ENCODE assay signal across 17 cellular contexts in the genomic region with DNA sequence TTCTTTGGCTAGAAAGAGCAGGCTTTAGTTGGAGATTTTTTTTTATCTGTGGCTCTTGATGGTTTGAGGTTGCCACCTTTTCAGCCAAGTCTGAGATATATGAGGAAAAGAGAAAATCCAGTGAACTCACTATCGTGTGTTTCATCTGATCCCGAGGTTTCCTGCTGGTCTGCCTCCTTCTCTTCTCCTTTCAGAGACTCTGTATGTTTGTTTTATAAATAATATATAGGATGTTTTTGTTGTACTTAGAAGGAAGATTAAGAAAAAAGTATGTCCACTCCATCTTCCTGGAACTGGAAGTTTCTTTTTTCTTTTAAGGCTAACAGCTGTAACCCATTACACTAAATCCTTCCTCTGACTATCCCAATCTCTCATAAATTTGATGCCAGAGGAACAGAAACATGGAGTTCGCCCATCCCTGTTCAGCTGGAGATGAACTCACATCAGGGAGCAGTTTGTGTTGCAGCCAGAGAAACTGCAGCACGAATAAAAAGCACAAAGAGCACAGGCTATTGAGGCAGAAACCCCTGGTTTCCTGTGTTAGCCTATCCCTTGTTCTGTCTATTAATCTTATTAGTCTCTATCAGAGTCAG. TPM values are rescaled to one million over a fixed set of nuclear protein-coding genes. Genes with fewer than 3 reads are reported as not detected.
A peak's percentile ranks its signal among the peaks of the same experiment; 100 is the strongest.
DNase-seq lines count a peak whose midpoint lies in the region; ATAC-seq, FAIRE-seq and TF ChIP-seq lines count a peak whose summit lies in the region.
"Had no signal": no experiment of that assay in that cellular context is flagged by ENCODE, and none has a peak within 500 bp of the region (broad histone marks: within the 10 kb centered on the region; RNA-seq: fewer than 3 reads in every experiment).

No MANE protein-coding gene starts in this region.

- H3K79me2 ChIP-seq in Karpas-422 (ENCODE audit: low read length) (peaks cover 4% of the 10 kb centered on the region; the same call in 1 of the 2 replicates), HepG2 (ENCODE audit: insufficient read depth, low read length) (no peaks in the 10 kb centered on the region)

- ATAC-seq in activated CD8-positive, alpha-beta memory T cell treated with anti-CD3 and anti-CD28 coated beads, Interleukin-2, amount 10 ng/mL, durations not matched to agents 7 days and 5 days = no peak
- ATAC-seq in stimulated activated effector memory CD8-positive, alpha-beta T cell treated with anti-CD3 and anti-CD28 coated beads, Interleukin-12 subunit alpha, Interleukin-12 subunit beta, amount 100 ng/mL, for 72 hours = no peak
- ATAC-seq in HG03354 (IDR thresholded peaks at IDR 0.05; ENCODE audit: poor library complexity, severe bottlenecking, unreplicated experiment) (no peak), HepG2 (no peak)
- ATAC-seq: GM12878 had no signal

- no peak overlapping the region for H3K27ac ChIP-seq in iPS-20b (ENCODE audit: low read length)
- H3K27ac ChIP-seq in Karpas-422 (ENCODE audit: low read length) = no peak overlapping the region
- H3K27ac ChIP-seq in HepG2 (ENCODE audit: extremely low read length, insufficient read depth, low read length) = no peak overlapping the region
- H3K27ac ChIP-seq: upper lobe of left lung, WERI-Rb-1 had no signal

- DNase-seq in activated CD8-positive, alpha-beta memory T cell treated with anti-CD3 and anti-CD28 coated beads, Interleukin-2, amount 10 ng/mL, durations not matched to agents 7 days and 5 days = no peak
- DNase-seq in activated CD8-positive, alpha-beta memory T cell treated with anti-CD3 and anti-CD28 coated beads, Interleukin-2, amount 50 U/mL, for 48 hours = no peak
- peak; percentile 27 for DNase-seq in astrocyte of the spinal cord (ENCODE audit: low read depth, low spot score)
- DNase-seq in stimulated activated effector memory CD8-positive, alpha-beta T cell treated with anti-CD3 and anti-CD28 coated beads, Interleukin-12 subunit alpha, Interleukin-12 subunit beta, amount 100 ng/mL, for 72 hours (ENCODE audit: low spot score in 2 of 2) = no peak
- DNase-seq in Karpas-422 = no peak
- DNase-seq in HepG2 (ENCODE audit: low spot score) = no peak
- DNase-seq: ACHN, DMS 273 treated with DMSO at 0.1 percent for 48 hours, GOT3, retina, upper lobe of left lung, WERI-Rb-1 had no signal

- H3K9me3 ChIP-seq in iPS-20b (ENCODE audit: insufficient read depth, low read depth, low read length) (peaks cover 54% of the 10 kb centered on the region), Karpas-422 (ENCODE audit: low read length) (no peaks in the 10 kb centered on the region), HepG2 (ENCODE audit: low read length) (no peaks in the 10 kb centered on the region)
- H3K9me3 ChIP-seq: upper lobe of left lung had no signal

- no peak overlapping the region for H3K9ac ChIP-seq in iPS-20b (ENCODE audit: low read depth, low read length)
- no peak overlapping the region for H3K9ac ChIP-seq in Karpas-422 (ENCODE audit: low read length)
- H3K9ac ChIP-seq in HepG2 (ENCODE audit: insufficient read depth, low read depth, low read length) = no peak overlapping the region

- CTCF ChIA-PET in activated CD8-positive, alpha-beta memory T cell treated with anti-CD3 and anti-CD28 coated beads, Interleukin-2, amount 10 ng/mL, durations not matched to agents 7 days and 5 days (lab: Charles Lee) = interaction anchor here (1.2 to 1.4 kb wide), 2 partner anchors 9 to 20 kb away, joined by 3 to 4 read pairs; no protein-coding TSS in a partner anchor
- CTCF ChIA-PET in HepG2 (lab: Yijun Ruan, JAX; ENCODE audit: low intra/inter-chr PET ratio, low total read pairs) = no interaction called here

- POLR2A ChIA-PET in HepG2 (lab: Yijun Ruan, JAX) = no interaction called here

- H3K4me1 Mint-ChIP-seq in activated CD8-positive, alpha-beta memory T cell treated with anti-CD3 and anti-CD28 coated beads, Interleukin-2, amount 10 ng/mL, durations not matched to agents 7 days and 5 days = peaks cover 25% of the 10 kb centered on the region
- H3K4me1 Mint-ChIP-seq in stimulated activated effector memory CD8-positive, alpha-beta T cell treated with anti-CD3 and anti-CD28 coated beads, Interleukin-12 subunit alpha, Interleukin-12 subunit beta, amount 100 ng/mL, for 72 hours = peaks cover 12% of the 10 kb centered on the region

- H3K4me3 ChIP-seq in astrocyte of the spinal cord (ENCODE audit: low read depth, low read length) = no peak overlapping the region
- peak overlapping the region; percentile 27 for H3K4me3 ChIP-seq in iPS-20b (ENCODE audit: low read length)
- no peak overlapping the region for H3K4me3 ChIP-seq in Karpas-422 (ENCODE audit: low read length)
- no peak overlapping the region for H3K4me3 ChIP-seq in HepG2 (replicated peaks in 1 of 3; ENCODE audit: insufficient read depth in 1 of 3, low read depth in 2 of 3, low read length in 3 of 3)
- H3K4me3 ChIP-seq: GM12878, upper lobe of left lung had no signal

- H3K4me1 ChIP-seq in iPS-20b (ENCODE audit: insufficient read depth, low read length) = no peaks in the 10 kb centered on the region
- H3K4me1 ChIP-seq in Karpas-422 (ENCODE audit: low read length) = no peaks in the 10 kb centered on the region
- H3K4me1 ChIP-seq in HepG2 (ENCODE audit: insufficient read depth, low read length) = no peaks in the 10 kb centered on the region

- TF ChIP-seq EP300 in HepG2 (IDR thresholded peaks at IDR 0.05; ENCODE audit: low read depth in 2 of 2, low read length in 2 of 2) (no peak), HepG2 (CRISPR knock-in tag; IDR thresholded peaks at IDR 0.05; ENCODE audit: borderline replicate concordance) (no peak)

- H4K20me1 ChIP-seq in Karpas-422 (ENCODE audit: insufficient read depth, low read depth, low read length) (no peaks in the 10 kb centered on the region), HepG2 (ENCODE audit: insufficient read depth, low read length) (no peaks in the 10 kb centered on the region)

- H2AFZ ChIP-seq in Karpas-422 (ENCODE audit: low read length) = no peak overlapping the region
- no peak overlapping the region for H2AFZ ChIP-seq in HepG2 (ENCODE audit: low read length)

- H3K4me2 ChIP-seq in Karpas-422 (ENCODE audit: low read depth, low read length, poor library complexity, severe bottlenecking) (no peak overlapping the region), HepG2 (ENCODE audit: low read depth, low read length) (no peak overlapping the region)

- H3K27me3 ChIP-seq in iPS-20b (ENCODE audit: insufficient read depth, low read length) = no peaks in the 10 kb centered on the region
- H3K27me3 ChIP-seq in Karpas-422 (ENCODE audit: low read length) = no peaks in the 10 kb centered on the region
- H3K27me3 ChIP-seq in HepG2 (ENCODE audit: control insufficient read depth in 1 of 2, insufficient read depth in 2 of 2, low read length in 2 of 2) = no peaks in the 10 kb centered on the region
- H3K27me3 ChIP-seq: upper lobe of left lung had no signal

- TF ChIP-seq POLR2A in HepG2 (IDR thresholded peaks at IDR 0.05; ENCODE audit: insufficient read depth in 1 of 2, low read depth in 2 of 2, low read length in 2 of 2) = no peak

- intact Hi-C loops in HepG2 (cut with micrococcal nuclease; ENCODE audit: unreplicated experiment) = no loop called here

- peaks cover 52% of the 10 kb centered on the region for H3K36me3 Mint-ChIP-seq in activated CD8-positive, alpha-beta memory T cell treated with anti-CD3 and anti-CD28 coated beads, Interleukin-2, amount 10 ng/mL, durations not matched to agents 7 days and 5 days
- H3K36me3 Mint-ChIP-seq in stimulated activated effector memory CD8-positive, alpha-beta T cell treated with anti-CD3 and anti-CD28 coated beads, Interleukin-12 subunit alpha, Interleukin-12 subunit beta, amount 100 ng/mL, for 72 hours = peaks cover 70% of the 10 kb centered on the region

- peaks cover 66% of the 10 kb centered on the region for H3K36me3 ChIP-seq in iPS-20b (ENCODE audit: insufficient read depth, low read depth, low read length)
- H3K36me3 ChIP-seq in Karpas-422 (ENCODE audit: insufficient read depth, low read length) = peaks cover 26% of the 10 kb centered on the region
- H3K36me3 ChIP-seq in HepG2 (replicated peaks in 1 of 2; ENCODE audit: control insufficient read depth in 1 of 2, insufficient read depth in 2 of 2, low read length in 2 of 2) = peaks cover 15 to 49% of the 10 kb centered on the region in 2 experiments

- no TSS peak for BruUV-seq in HepG2 (replicated peaks; lab: Mats Ljungman, UMichigan)

- no peaks in the 10 kb centered on the region for H3K27me3 Mint-ChIP-seq in activated CD8-positive, alpha-beta memory T cell treated with anti-CD3 and anti-CD28 coated beads, Interleukin-2, amount 10 ng/mL, durations not matched to agents 7 days and 5 days

- WGBS in HepG2 (ENCODE audit: low lambda C conversion rate) = 94% methylated on average over 4 of the region's 4 CpGs

- no peaks in the 10 kb centered on the region for H3K9me3 Mint-ChIP-seq in activated CD8-positive, alpha-beta memory T cell treated with anti-CD3 and anti-CD28 coated beads, Interleukin-2, amount 10 ng/mL, durations not matched to agents 7 days and 5 days (ENCODE audit: low read depth)
- H3K9me3 Mint-ChIP-seq in stimulated activated effector memory CD8-positive, alpha-beta T cell treated with anti-CD3 and anti-CD28 coated beads, Interleukin-12 subunit alpha, Interleukin-12 subunit beta, amount 100 ng/mL, for 72 hours = no peaks in the 10 kb centered on the region

- TF ChIP-seq RAD21 in HepG2 (CRISPR knock-in tag; IDR thresholded peaks at IDR 0.05) = no peak

- TF ChIP-seq CTCF in astrocyte of the spinal cord (IDR thresholded peaks at IDR 0.05; ENCODE audit: low read depth, low read length) = no peak
- TF ChIP-seq CTCF in HepG2 (CRISPR knock-in tag; IDR thresholded peaks at IDR 0.05) = no peak

- H3K9me2 ChIP-seq in Karpas-422 (replicated peaks; ENCODE audit: insufficient read depth, low read length) = no peaks in the 10 kb centered on the region

- H3K27ac Mint-ChIP-seq in activated CD8-positive, alpha-beta memory T cell treated with anti-CD3 and anti-CD28 coated beads, Interleukin-2, amount 10 ng/mL, durations not matched to agents 7 days and 5 days = peak overlapping the region; percentile 54
- H3K27ac Mint-ChIP-seq in stimulated activated effector memory CD8-positive, alpha-beta T cell treated with anti-CD3 and anti-CD28 coated beads, Interleukin-12 subunit alpha, Interleukin-12 subunit beta, amount 100 ng/mL, for 72 hours = peak overlapping the region; percentile 50

- no peak for FAIRE-seq in HepG2 (lab: Jason Lieb, UNC)
- FAIRE-seq: colon, GM12878, GM19239 had no signal

- in situ Hi-C loops in astrocyte of the spinal cord (cut with HindIII; ENCODE audit: low sequenced_read_pairs) (no loop called here), HepG2 (cut with HindIII; ENCODE audit: extremely low pct_ligation_motif_present, low pct_unique_long_range_greater_than_20kb) (no loop called here)

- no peak overlapping the region for H3K4me3 Mint-ChIP-seq in activated CD8-positive, alpha-beta memory T cell treated with anti-CD3 and anti-CD28 coated beads, Interleukin-2, amount 10 ng/mL, durations not matched to agents 7 days and 5 days
- H3K4me3 Mint-ChIP-seq in stimulated activated effector memory CD8-positive, alpha-beta T cell treated with anti-CD3 and anti-CD28 coated beads, Interleukin-12 subunit alpha, Interleukin-12 subunit beta, amount 100 ng/mL, for 72 hours = no peak overlapping the region

RNA-seq across cellular contexts. Expression of a gene that starts 20.7 kb away (rescaled TPM):
- 10 to 100 TPM; 26.6 to 29.6 TPM for total RNA-seq in activated CD8-positive, alpha-beta memory T cell treated with anti-CD3 and anti-CD28 coated beads, Interleukin-2, amount 10 ng/mL, durations not matched to agents 7 days and 5 days
- total RNA-seq in Karpas-422 (2014; rRNA removed; shearing (Covaris generic); ENCODE audit: low replicate concordance) = 9.6 and 12.3 TPM in 2 replicates
- total RNA-seq in HepG2 (2016; rRNA removed; fragmentation: Illumina TruSeq; extraction: Trizol) = 10.3 and 15.0 TPM in 2 replicates
- total RNA-seq in HepG2 (2016; cell fraction: cytosol; rRNA removed; fragmentation: Illumina TruSeq; extraction: Trizol; ENCODE audit: low read depth) = 4.5 and 4.9 TPM in 2 replicates
- total RNA-seq in HepG2 (2016; cell fraction: insoluble cytoplasmic fraction; rRNA removed; fragmentation: Illumina TruSeq; extraction: Trizol) = 10.6 and 13.6 TPM in 2 replicates
- total RNA-seq in HepG2 (2016; cell fraction: membrane; rRNA removed; fragmentation: Illumina TruSeq; extraction: Trizol) = 5.4 and 6.4 TPM in 2 replicates
- 7.4 and 9.7 TPM in 2 replicates for total RNA-seq in HepG2 (2016; cell fraction: nucleus; rRNA removed; fragmentation: Illumina TruSeq; extraction: Trizol)
- polyA plus RNA-seq in HepG2 (2011; rRNA removed) = 9.0 and 10.7 TPM in 2 replicates
- polyA plus RNA-seq in HepG2 (2011; cell fraction: cytosol; rRNA removed) = 6.2 and 9.2 TPM in 2 replicates
- 9.5 and 13.1 TPM in 2 replicates for polyA plus RNA-seq in HepG2 (2011; cell fraction: nucleus; rRNA removed)
- 7.6 and 10.8 TPM in 2 replicates for polyA plus RNA-seq in HepG2 (2012)
- 0.89 and 0.95 TPM in 2 replicates for polyA plus RNA-seq in HepG2 (2016; cell fraction: cytosol; fragmentation: Illumina TruSeq; extraction: Trizol; ENCODE audit: low read depth)
- 11.8 and 12.1 TPM in 2 replicates for polyA plus RNA-seq in HepG2 (2016; cell fraction: insoluble cytoplasmic fraction; fragmentation: Illumina TruSeq; extraction: Trizol; ENCODE audit: low read depth)
- polyA plus RNA-seq in HepG2 (2016; cell fraction: membrane; fragmentation: Illumina TruSeq; extraction: Trizol; ENCODE audit: low read depth) = 2.3 and 2.7 TPM in 2 replicates
- 19.4 and 21.2 TPM in 2 replicates for polyA plus RNA-seq in HepG2 (2016; cell fraction: nucleus; fragmentation: Illumina TruSeq; extraction: Trizol; ENCODE audit: insufficient read depth, low read depth)
- 5.4 and 9.3 TPM in 2 replicates for polyA minus RNA-seq in HepG2 (2011; rRNA and poly(A)+ RNA removed; ENCODE audit: low replicate concordance)
- polyA minus RNA-seq in HepG2 (2011; cell fraction: cytosol; rRNA and poly(A)+ RNA removed) = 5.8 and 8.9 TPM in 2 replicates
- 8.9 and 13.7 TPM in 2 replicates for polyA minus RNA-seq in HepG2 (2011; cell fraction: nucleus; rRNA and poly(A)+ RNA removed)

RNA-seq across cellular contexts. Expression of a gene that starts 29.6 kb away (rescaled TPM):
- 1 to 10 TPM; 5.3 to 9.2 TPM for total RNA-seq in activated CD8-positive, alpha-beta memory T cell treated with anti-CD3 and anti-CD28 coated beads, Interleukin-2, amount 10 ng/mL, durations not matched to agents 7 days and 5 days
- total RNA-seq in Karpas-422 (2014; rRNA removed; shearing (Covaris generic); ENCODE audit: low replicate concordance) = 9.3 and 14.6 TPM in 2 replicates
- total RNA-seq in HepG2 (2016; rRNA removed; fragmentation: Illumina TruSeq; extraction: Trizol) = 39.5 and 48.6 TPM in 2 replicates
- total RNA-seq in HepG2 (2016; cell fraction: cytosol; rRNA removed; fragmentation: Illumina TruSeq; extraction: Trizol; ENCODE audit: low read depth) = 13.0 and 14.5 TPM in 2 replicates
- 42.3 and 49.9 TPM in 2 replicates for total RNA-seq in HepG2 (2016; cell fraction: insoluble cytoplasmic fraction; rRNA removed; fragmentation: Illumina TruSeq; extraction: Trizol)
- total RNA-seq in HepG2 (2016; cell fraction: membrane; rRNA removed; fragmentation: Illumina TruSeq; extraction: Trizol) = 29.2 and 32.0 TPM in 2 replicates
- total RNA-seq in HepG2 (2016; cell fraction: nucleus; rRNA removed; fragmentation: Illumina TruSeq; extraction: Trizol) = 25.4 and 25.5 TPM in 2 replicates
- polyA plus RNA-seq in HepG2 (2011; rRNA removed) = 35.6 and 37.8 TPM in 2 replicates
- 25.0 and 32.1 TPM in 2 replicates for polyA plus RNA-seq in HepG2 (2011; cell fraction: cytosol; rRNA removed)
- polyA plus RNA-seq in HepG2 (2011; cell fraction: nucleus; rRNA removed) = 31.4 and 44.9 TPM in 2 replicates
- 33.2 and 56.4 TPM in 2 replicates for polyA plus RNA-seq in HepG2 (2012)
- 12.2 and 18.6 TPM in 2 replicates for polyA plus RNA-seq in HepG2 (2016; cell fraction: cytosol; fragmentation: Illumina TruSeq; extraction: Trizol; ENCODE audit: low read depth)
- polyA plus RNA-seq in HepG2 (2016; cell fraction: insoluble cytoplasmic fraction; fragmentation: Illumina TruSeq; extraction: Trizol; ENCODE audit: low read depth) = 57.7 and 60.4 TPM in 2 replicates
- polyA plus RNA-seq in HepG2 (2016; cell fraction: membrane; fragmentation: Illumina TruSeq; extraction: Trizol; ENCODE audit: low read depth) = 24.1 and 29.1 TPM in 2 replicates
- polyA plus RNA-seq in HepG2 (2016; cell fraction: nucleus; fragmentation: Illumina TruSeq; extraction: Trizol; ENCODE audit: insufficient read depth, low read depth) = 40.4 and 41.8 TPM in 2 replicates
- polyA minus RNA-seq in HepG2 (2011; rRNA and poly(A)+ RNA removed; ENCODE audit: low replicate concordance) = 7.2 and 21.2 TPM in 2 replicates
- 12.7 and 16.3 TPM in 2 replicates for polyA minus RNA-seq in HepG2 (2011; cell fraction: cytosol; rRNA and poly(A)+ RNA removed)
- polyA minus RNA-seq in HepG2 (2011; cell fraction: nucleus; rRNA and poly(A)+ RNA removed) = 34.6 and 42.1 TPM in 2 replicates
